14 cellular contexts compared by ENCODE assay signal in the genomic region with DNA sequence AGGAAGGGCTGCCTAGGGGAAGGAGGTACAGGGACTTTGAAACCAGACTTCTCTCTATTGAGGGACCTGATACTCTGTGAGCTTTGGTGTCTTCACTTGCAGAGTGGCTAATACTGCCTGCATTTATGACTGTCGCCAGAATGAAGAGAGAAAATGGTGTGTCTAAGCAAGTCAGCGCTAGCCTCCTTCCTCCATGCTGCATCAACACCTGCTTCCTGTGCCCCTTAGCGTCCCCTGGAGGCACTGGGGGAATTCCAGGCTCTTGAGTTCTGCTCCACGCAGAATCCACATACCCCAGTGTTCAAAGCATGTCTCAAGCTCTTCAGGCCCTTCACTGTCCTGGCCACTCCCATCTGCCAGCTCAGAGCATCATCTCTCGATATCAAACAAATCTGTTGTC.
DNase-seq lines count a peak whose midpoint lies in the region; ATAC-seq and TF ChIP-seq lines count a peak whose summit lies in the region.
"Had no signal": no experiment of that assay in that cellular context is flagged by ENCODE, and none has a peak within 500 bp of the region (broad histone marks: within the 10 kb centered on the region; RNA-seq: fewer than 3 reads in every experiment).

No MANE protein-coding gene starts in this region.

- TF ChIP-seq RAD21 in SK-N-SH (IDR thresholded peaks at IDR 0.05; ENCODE audit: low read length), result no peak

- peaks cover 4% of the 10 kb centered on the region for H3K4me1 Mint-ChIP-seq in osteocyte (ENCODE audit: unreplicated experiment)

- no peaks in the 10 kb centered on the region for H3K79me2 ChIP-seq in SK-N-SH (ENCODE audit: insufficient read depth)

- TF ChIP-seq CTCF in GM12873 (IDR thresholded peaks at IDR 0.05; ENCODE audit: insufficient read depth, low read depth, low read length, missing control alignments), result peak; percentile 65
- peak; percentile 12 for TF ChIP-seq CTCF in astrocyte of the cerebellum (IDR thresholded peaks at IDR 0.05; ENCODE audit: low read depth, low read length, missing control alignments)
- TF ChIP-seq CTCF in osteocyte (IDR thresholded peaks at IDR 0.05), result peak; percentile 9
- TF ChIP-seq CTCF in SK-N-SH (IDR thresholded peaks at IDR 0.05), result no peak

- H3K27ac ChIP-seq in SK-N-SH (ENCODE audit: low read depth in 2 of 2, low read length in 1 of 2), result no peak overlapping the region

- H3K36me3 ChIP-seq in SK-N-SH (replicated peaks in 1 of 2; ENCODE audit: control insufficient read depth in 1 of 2, insufficient read depth in 2 of 2, low read length in 1 of 2), result no peaks in the 10 kb centered on the region
- H3K36me3 ChIP-seq: prostate gland had no signal

- peaks cover 0 to 27% of the 10 kb centered on the region in 2 experiments; a peak in 1 of 4 replicates for H3K4me1 ChIP-seq in SK-N-SH (ENCODE audit: control insufficient read depth in 1 of 2, insufficient read depth in 2 of 2, low read depth in 1 of 2, low read length in 1 of 2)

- H3K4me3 ChIP-seq in astrocyte of the cerebellum (ENCODE audit: low read depth, low read length) (no peak overlapping the region), SK-N-SH (ENCODE audit: low read depth in 2 of 2, low read length in 1 of 2) (no peak overlapping the region)
- H3K4me3 ChIP-seq: lung, prostate gland had no signal

- no peak overlapping the region for H2AFZ ChIP-seq in SK-N-SH (ENCODE audit: low read depth)

- WGBS in SK-N-SH (ENCODE audit: low lambda C conversion rate), result 94% methylated on average over 4 of the region's 5 CpGs

- no peaks in the 10 kb centered on the region for H3F3A ChIP-seq in SK-N-SH (replicated peaks; ENCODE audit: insufficient read depth)

- ATAC-seq in HG03342 (IDR thresholded peaks at IDR 0.05; ENCODE audit: unreplicated experiment) (peak; percentile 44), HG03175 (IDR thresholded peaks at IDR 0.05; ENCODE audit: unreplicated experiment) (no peak), HG02642 (IDR thresholded peaks at IDR 0.05; ENCODE audit: poor library complexity, unreplicated experiment) (no peak)

- no peaks in the 10 kb centered on the region for H3K36me3 Mint-ChIP-seq in osteocyte (ENCODE audit: unreplicated experiment)

- no peak for DNase-seq in astrocyte of the cerebellum (ENCODE audit: low read depth)
- no peak for DNase-seq in osteocyte (ENCODE audit: extremely low spot score, unreplicated experiment)
- DNase-seq in SK-N-SH, result no peak
- DNase-seq: effector CD8-positive, alpha-beta T cell; NCI-H1694 treated with DMSO at 0.1 percent for 48 hours; OCI-M1; stimulated activated CD4-positive, alpha-beta T cell treated with anti-CD3 and anti-CD28 coated beads, Interleukin-4, amount 100 ng/mL, for 1 hour; T1000 had no signal

- no peaks in the 10 kb centered on the region for H3K27me3 ChIP-seq in SK-N-SH (ENCODE audit: insufficient read depth)

- H3K27me3 Mint-ChIP-seq in osteocyte (ENCODE audit: unreplicated experiment), result no peaks in the 10 kb centered on the region

- H3K9me2 ChIP-seq in SK-N-SH, result no peaks in the 10 kb centered on the region

- H4K20me1 ChIP-seq in SK-N-SH (ENCODE audit: insufficient read depth), result no peaks in the 10 kb centered on the region

- TF ChIP-seq EP300 in SK-N-SH (IDR thresholded peaks at IDR 0.05; ENCODE audit: borderline replicate concordance in 1 of 2, low read depth in 1 of 2, low read length in 1 of 2), result no peak

- POLR2A ChIA-PET in SK-N-SH (lab: Yijun Ruan, JAX), result no interaction called here

- H3K9ac ChIP-seq in SK-N-SH, result no peak overlapping the region

- H3K4me3 Mint-ChIP-seq in osteocyte (ENCODE audit: unreplicated experiment), result no peak overlapping the region

- no peaks in the 10 kb centered on the region for H3K9me3 Mint-ChIP-seq in osteocyte (ENCODE audit: unreplicated experiment)

- H3K27ac Mint-ChIP-seq in osteocyte (ENCODE audit: unreplicated experiment), result no peak overlapping the region

- in situ Hi-C loops in astrocyte of the cerebellum (cut with HindIII; ENCODE audit: low sequenced_read_pairs), result no loop called here

- H3K9me3 ChIP-seq in SK-N-SH, result no peaks in the 10 kb centered on the region
- H3K9me3 ChIP-seq: prostate gland had no signal

- H3K4me2 ChIP-seq in SK-N-SH, result no peak overlapping the region

- CTCF ChIA-PET in SK-N-SH (lab: Yijun Ruan, JAX), result interaction anchor here (0.8 to 7.7 kb wide), 4 partner anchors 10 to 541 kb away, joined by 3 to 55 read pairs (median 16); no protein-coding TSS in a partner anchor

TF ChIP-seq in SK-N-SH, 30 proteins besides CTCF, POLR2A, EP300 and RAD21 (continues in another document):
- no peak for TF ChIP-seq NFIC (IDR thresholded peaks at IDR 0.05; ENCODE audit: borderline replicate concordance)
- no peak for TF ChIP-seq JUND (IDR thresholded peaks at IDR 0.05)
- TF ChIP-seq PBX3 (IDR thresholded peaks at IDR 0.05), result no peak
- TF ChIP-seq POLR2AphosphoS5 (IDR thresholded peaks at IDR 0.05; ENCODE audit: low read depth, low read length), result no peak
- TF ChIP-seq NRF1 (IDR thresholded peaks at IDR 0.05; ENCODE audit: low read depth, low read length), result no peak
- no peak for TF ChIP-seq RFX5 (IDR thresholded peaks at IDR 0.05; ENCODE audit: low read length)
- TF ChIP-seq MXI1 (IDR thresholded peaks at IDR 0.05; ENCODE audit: low read depth, low read length), result no peak
- TF ChIP-seq TAF1 (IDR thresholded peaks at IDR 0.05; ENCODE audit: borderline replicate concordance, low read depth, low read length), result no peak
- TF ChIP-seq CHD2 (IDR thresholded peaks at IDR 0.05; ENCODE audit: low read length, partially characterized antibody), result no peak
- TF ChIP-seq, protein P1, sequence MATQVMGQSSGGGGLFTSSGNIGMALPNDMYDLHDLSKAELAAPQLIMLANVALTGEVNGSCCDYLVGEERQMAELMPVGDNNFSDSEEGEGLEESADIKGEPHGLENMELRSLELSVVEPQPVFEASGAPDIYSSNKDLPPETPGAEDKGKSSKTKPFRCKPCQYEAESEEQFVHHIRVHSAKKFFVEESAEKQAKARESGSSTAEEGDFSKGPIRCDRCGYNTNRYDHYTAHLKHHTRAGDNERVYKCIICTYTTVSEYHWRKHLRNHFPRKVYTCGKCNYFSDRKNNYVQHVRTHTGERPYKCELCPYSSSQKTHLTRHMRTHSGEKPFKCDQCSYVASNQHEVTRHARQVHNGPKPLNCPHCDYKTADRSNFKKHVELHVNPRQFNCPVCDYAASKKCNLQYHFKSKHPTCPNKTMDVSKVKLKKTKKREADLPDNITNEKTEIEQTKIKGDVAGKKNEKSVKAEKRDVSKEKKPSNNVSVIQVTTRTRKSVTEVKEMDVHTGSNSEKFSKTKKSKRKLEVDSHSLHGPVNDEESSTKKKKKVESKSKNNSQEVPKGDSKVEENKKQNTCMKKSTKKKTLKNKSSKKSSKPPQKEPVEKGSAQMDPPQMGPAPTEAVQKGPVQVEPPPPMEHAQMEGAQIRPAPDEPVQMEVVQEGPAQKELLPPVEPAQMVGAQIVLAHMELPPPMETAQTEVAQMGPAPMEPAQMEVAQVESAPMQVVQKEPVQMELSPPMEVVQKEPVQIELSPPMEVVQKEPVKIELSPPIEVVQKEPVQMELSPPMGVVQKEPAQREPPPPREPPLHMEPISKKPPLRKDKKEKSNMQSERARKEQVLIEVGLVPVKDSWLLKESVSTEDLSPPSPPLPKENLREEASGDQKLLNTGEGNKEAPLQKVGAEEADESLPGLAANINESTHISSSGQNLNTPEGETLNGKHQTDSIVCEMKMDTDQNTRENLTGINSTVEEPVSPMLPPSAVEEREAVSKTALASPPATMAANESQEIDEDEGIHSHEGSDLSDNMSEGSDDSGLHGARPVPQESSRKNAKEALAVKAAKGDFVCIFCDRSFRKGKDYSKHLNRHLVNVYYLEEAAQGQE (IDR thresholded peaks at IDR 0.05; ENCODE audit: low read depth, low read length), result no peak
- TF ChIP-seq SMC3 (IDR thresholded peaks at IDR 0.05; ENCODE audit: low read depth, low read length), result no peak
- no peak for TF ChIP-seq RCOR1 (IDR thresholded peaks at IDR 0.05; ENCODE audit: low read length)
- TF ChIP-seq IRF3 (IDR thresholded peaks at IDR 0.05; ENCODE audit: low read depth, low read length), result no peak
- TF ChIP-seq FOXJ3 (CRISPR knock-in tag; IDR thresholded peaks at IDR 0.05), result no peak
- no peak for TF ChIP-seq ELF1 (IDR thresholded peaks at IDR 0.05)
- no peak for TF ChIP-seq GABPA (IDR thresholded peaks at IDR 0.05; ENCODE audit: low read depth)
- TF ChIP-seq, protein P2, sequence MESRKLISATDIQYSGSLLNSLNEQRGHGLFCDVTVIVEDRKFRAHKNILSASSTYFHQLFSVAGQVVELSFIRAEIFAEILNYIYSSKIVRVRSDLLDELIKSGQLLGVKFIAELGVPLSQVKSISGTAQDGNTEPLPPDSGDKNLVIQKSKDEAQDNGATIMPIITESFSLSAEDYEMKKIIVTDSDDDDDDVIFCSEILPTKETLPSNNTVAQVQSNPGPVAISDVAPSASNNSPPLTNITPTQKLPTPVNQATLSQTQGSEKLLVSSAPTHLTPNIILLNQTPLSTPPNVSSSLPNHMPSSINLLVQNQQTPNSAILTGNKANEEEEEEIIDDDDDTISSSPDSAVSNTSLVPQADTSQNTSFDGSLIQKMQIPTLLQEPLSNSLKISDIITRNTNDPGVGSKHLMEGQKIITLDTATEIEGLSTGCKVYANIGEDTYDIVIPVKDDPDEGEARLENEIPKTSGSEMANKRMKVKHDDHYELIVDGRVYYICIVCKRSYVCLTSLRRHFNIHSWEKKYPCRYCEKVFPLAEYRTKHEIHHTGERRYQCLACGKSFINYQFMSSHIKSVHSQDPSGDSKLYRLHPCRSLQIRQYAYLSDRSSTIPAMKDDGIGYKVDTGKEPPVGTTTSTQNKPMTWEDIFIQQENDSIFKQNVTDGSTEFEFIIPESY (IDR thresholded peaks at IDR 0.05; ENCODE audit: borderline replicate concordance, low read depth), result no peak
